ENCODE assay signal across 10 cellular contexts in the genomic region with DNA sequence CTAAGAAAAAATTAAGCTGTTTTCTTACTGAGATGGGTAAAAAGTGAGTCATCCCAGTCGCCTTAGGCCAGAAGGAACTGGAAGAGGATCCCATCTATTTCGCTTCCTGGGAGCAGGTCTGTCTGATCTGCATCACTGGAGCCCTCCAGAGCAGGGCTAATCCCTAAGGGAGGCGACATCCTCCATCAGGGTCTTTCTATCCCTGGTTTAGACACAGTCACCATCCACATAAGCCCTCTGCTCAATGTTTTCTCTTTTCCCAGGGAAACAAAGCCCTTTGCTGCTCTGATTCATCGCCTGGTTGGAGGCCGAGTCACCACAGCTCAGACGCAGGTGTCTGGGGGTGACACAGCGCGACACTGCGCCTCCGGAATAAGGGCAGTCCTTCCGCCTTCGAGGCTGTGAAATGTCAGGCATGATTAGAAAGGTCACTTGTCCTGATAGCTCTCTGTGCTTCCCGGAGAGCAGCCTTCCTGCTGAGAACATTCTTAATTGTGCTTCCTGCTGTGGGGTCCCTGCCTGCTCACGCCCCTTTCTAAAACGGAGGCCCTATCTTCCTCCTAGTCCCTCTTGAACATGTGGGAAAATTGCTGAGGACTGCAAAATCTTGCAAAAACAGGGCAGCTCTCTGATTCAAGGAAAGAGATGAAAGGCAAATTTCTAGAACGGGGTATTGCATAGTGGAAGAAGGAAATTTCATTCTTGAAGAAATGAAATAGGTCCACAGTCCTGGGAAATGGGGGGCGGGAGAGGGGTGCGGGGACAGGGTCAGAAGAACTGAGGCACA. TPM values are rescaled to one million over a fixed set of nuclear protein-coding genes. Genes with fewer than 3 reads are reported as not detected.
A peak's percentile ranks its signal among the peaks of the same experiment; 100 is the strongest.
DNase-seq lines count a peak whose midpoint lies in the region; ATAC-seq and TF ChIP-seq lines count a peak whose summit lies in the region.
"Had no signal": no experiment of that assay in that cellular context is flagged by ENCODE, and none has a peak within 500 bp of the region (broad histone marks: within the 10 kb centered on the region; RNA-seq: fewer than 3 reads in every experiment).

No MANE protein-coding gene starts in this region.

- H3K4me3 ChIP-seq in AG10803 (ENCODE audit: low read length) (0 out of 2 replicates have a peak overlapping the region, but pooled peaks have one; percentile 0), HUES48 (ENCODE audit: low read depth, low read length) (no peak overlapping the region), adipocyte (ENCODE audit: low read length) (peak overlapping the region; percentile 52)
- H3K4me3 ChIP-seq: upper lobe of left lung had no signal

- no peak overlapping the region for H3K9ac ChIP-seq in HUES48 (ENCODE audit: low read depth, low read length)
- no peak overlapping the region for H3K9ac ChIP-seq in adipocyte (ENCODE audit: low read length)

- peak overlapping the region; percentile 75 for H3K27ac ChIP-seq in HUES48 (ENCODE audit: low read depth, low read length)
- H3K27ac ChIP-seq: upper lobe of left lung had no signal

- DNase-seq in AG10803 (ENCODE audit: low read depth) = peak; percentile 64
- DNase-seq in adipocyte (ENCODE audit: low read depth) = peak; percentile 66
- DNase-seq in iris pigment epithelial cell (ENCODE audit: low read depth) = peak; percentile 76
- no peak for DNase-seq in activated T-cell treated with anti-CD3 and anti-CD28 coated beads, Interleukin-2, amount 50 U/mL, for 1 hour
- DNase-seq in NCI-H1105 treated with DMSO at 0.1 percent for 48 hours (lab: John Stamatoyannopoulos, UW) = no peak
- no peak for DNase-seq in occipital lobe (lab: John Stamatoyannopoulos, UW)
- DNase-seq: DMS 273 treated with DMSO at 0.1 percent for 48 hours had no signal

- H3K4me1 ChIP-seq in HUES48 (ENCODE audit: control insufficient read depth, insufficient read depth, low read length) (peaks cover 29% of the 10 kb centered on the region), adipocyte (ENCODE audit: control insufficient read depth, insufficient read depth, low read length) (peaks cover 23% of the 10 kb centered on the region)
- H3K4me1 ChIP-seq: upper lobe of left lung had no signal

- TF ChIP-seq CTCF in AG10803 (conservative IDR thresholded peaks at IDR 0.05; ENCODE audit: low read length) = no peak

- H3K27me3 ChIP-seq in HUES48 (ENCODE audit: control insufficient read depth, insufficient read depth, low read length) (no peaks in the 10 kb centered on the region), adipocyte (replicated peaks; ENCODE audit: control insufficient read depth, insufficient read depth, low read length) (no peaks in the 10 kb centered on the region)
- H3K27me3 ChIP-seq: upper lobe of left lung had no signal

- no peaks in the 10 kb centered on the region for H3K36me3 ChIP-seq in HUES48 (ENCODE audit: control insufficient read depth, insufficient read depth, low read length)
- H3K36me3 ChIP-seq in adipocyte (ENCODE audit: control insufficient read depth, insufficient read depth, low read length, severe bottlenecking) = no peaks in the 10 kb centered on the region
- H3K36me3 ChIP-seq: upper lobe of left lung had no signal

- ATAC-seq in HG03521 (IDR thresholded peaks at IDR 0.05; ENCODE audit: unreplicated experiment) = no peak

- H3K9me3 ChIP-seq in HUES48 (ENCODE audit: control insufficient read depth, insufficient read depth, low read length) (no peaks in the 10 kb centered on the region), adipocyte (ENCODE audit: control insufficient read depth, low read length) (no peaks in the 10 kb centered on the region)
- H3K9me3 ChIP-seq: upper lobe of left lung had no signal

RNA-seq across cellular contexts. Expression of a gene that starts 56.3 kb away (rescaled TPM):
- 8.7 TPM for total RNA-seq in occipital lobe

Comparison
In these comparisons a context has a peak if more than half of its experiments do, and no peak if none do; other contexts are left out.
1. DNase-seq: peak in AG10803 (single experiment), adipocyte (single experiment) and iris pigment epithelial cell (single experiment); none in activated T-cell treated with anti-CD3 and anti-CD28 coated beads, Interleukin-2, amount 50 U/mL, for 1 hour (single experiment), NCI-H1105 treated with DMSO at 0.1 percent for 48 hours (single experiment) and occipital lobe (single experiment).